1 cellular context compared by ENCODE assay signal in the genomic region with DNA sequence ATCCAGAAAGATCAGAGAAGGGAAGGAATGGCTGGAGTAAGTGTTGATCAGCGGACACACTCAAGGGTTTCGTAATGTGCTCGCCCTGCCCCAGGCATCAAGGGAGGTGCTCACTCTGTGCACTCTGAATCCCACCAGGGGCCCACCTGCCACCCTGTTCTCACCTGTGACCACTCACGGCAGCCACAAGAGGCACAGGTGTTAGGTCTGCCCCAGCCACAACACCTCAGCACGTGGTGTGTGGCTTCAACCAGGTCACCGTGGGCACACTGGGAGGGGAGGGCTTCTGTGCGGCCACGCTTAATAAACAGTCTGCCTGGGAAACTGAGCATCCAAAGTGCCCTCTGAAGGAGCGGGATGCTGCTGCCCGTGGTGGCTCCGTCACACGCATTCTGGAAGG.
TF ChIP-seq lines count a peak whose summit lies in the region.

No MANE protein-coding gene starts in this region.

TF ChIP-seq in K562, 482 proteins besides CTCF, POLR2A, EP300 and RAD21 (continued from another document):
- TF ChIP-seq, protein P1, sequence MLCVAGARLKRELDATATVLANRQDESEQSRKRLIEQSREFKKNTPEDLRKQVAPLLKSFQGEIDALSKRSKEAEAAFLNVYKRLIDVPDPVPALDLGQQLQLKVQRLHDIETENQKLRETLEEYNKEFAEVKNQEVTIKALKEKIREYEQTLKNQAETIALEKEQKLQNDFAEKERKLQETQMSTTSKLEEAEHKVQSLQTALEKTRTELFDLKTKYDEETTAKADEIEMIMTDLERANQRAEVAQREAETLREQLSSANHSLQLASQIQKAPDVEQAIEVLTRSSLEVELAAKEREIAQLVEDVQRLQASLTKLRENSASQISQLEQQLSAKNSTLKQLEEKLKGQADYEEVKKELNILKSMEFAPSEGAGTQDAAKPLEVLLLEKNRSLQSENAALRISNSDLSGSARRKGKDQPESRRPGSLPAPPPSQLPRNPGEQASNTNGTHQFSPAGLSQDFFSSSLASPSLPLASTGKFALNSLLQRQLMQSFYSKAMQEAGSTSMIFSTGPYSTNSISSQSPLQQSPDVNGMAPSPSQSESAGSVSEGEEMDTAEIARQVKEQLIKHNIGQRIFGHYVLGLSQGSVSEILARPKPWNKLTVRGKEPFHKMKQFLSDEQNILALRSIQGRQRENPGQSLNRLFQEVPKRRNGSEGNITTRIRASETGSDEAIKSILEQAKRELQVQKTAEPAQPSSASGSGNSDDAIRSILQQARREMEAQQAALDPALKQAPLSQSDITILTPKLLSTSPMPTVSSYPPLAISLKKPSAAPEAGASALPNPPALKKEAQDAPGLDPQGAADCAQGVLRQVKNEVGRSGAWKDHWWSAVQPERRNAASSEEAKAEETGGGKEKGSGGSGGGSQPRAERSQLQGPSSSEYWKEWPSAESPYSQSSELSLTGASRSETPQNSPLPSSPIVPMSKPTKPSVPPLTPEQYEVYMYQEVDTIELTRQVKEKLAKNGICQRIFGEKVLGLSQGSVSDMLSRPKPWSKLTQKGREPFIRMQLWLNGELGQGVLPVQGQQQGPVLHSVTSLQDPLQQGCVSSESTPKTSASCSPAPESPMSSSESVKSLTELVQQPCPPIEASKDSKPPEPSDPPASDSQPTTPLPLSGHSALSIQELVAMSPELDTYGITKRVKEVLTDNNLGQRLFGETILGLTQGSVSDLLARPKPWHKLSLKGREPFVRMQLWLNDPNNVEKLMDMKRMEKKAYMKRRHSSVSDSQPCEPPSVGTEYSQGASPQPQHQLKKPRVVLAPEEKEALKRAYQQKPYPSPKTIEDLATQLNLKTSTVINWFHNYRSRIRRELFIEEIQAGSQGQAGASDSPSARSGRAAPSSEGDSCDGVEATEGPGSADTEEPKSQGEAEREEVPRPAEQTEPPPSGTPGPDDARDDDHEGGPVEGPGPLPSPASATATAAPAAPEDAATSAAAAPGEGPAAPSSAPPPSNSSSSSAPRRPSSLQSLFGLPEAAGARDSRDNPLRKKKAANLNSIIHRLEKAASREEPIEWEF (CRISPR knock-in tag; IDR thresholded peaks at IDR 0.05): no peak
- TF ChIP-seq DDX20 (tag; IDR thresholded peaks at IDR 0.05; ENCODE audit: low read depth) (no peak), U2AF2 (optimal IDR thresholded peaks at IDR 0.05; ENCODE audit: low read depth, low read length) (no peak), SMAD2 (IDR thresholded peaks at IDR 0.05; ENCODE audit: low read depth, low read length) (no peak), EWSR1 (IDR thresholded peaks at IDR 0.05; ENCODE audit: borderline replicate concordance, low read depth, partially characterized antibody) (no peak), ZNF239 (CRISPR knock-in tag; IDR thresholded peaks at IDR 0.05) (no peak), SRSF3 (IDR thresholded peaks at IDR 0.05; ENCODE audit: insufficient read depth, low read length) (no peak), ZNF583 (CRISPR knock-in tag; IDR thresholded peaks at IDR 0.05) (no peak), SP1 (CRISPR knock-in tag; IDR thresholded peaks at IDR 0.05) (no peak), ZNF3 (CRISPR knock-in tag; IDR thresholded peaks at IDR 0.05) (no peak), RBM22 (IDR thresholded peaks at IDR 0.05; ENCODE audit: low read depth, low read length, poor library complexity, severe bottlenecking) (peak; percentile 61), POLR2G (IDR thresholded peaks at IDR 0.05; ENCODE audit: low read depth, low read length) (peak; percentile 51), THRAP3 (IDR thresholded peaks at IDR 0.05; ENCODE audit: borderline replicate concordance) (no peak), PTTG1 (tag; IDR thresholded peaks at IDR 0.05; ENCODE audit: low read depth) (no peak)
- TF ChIP-seq, protein P2, sequence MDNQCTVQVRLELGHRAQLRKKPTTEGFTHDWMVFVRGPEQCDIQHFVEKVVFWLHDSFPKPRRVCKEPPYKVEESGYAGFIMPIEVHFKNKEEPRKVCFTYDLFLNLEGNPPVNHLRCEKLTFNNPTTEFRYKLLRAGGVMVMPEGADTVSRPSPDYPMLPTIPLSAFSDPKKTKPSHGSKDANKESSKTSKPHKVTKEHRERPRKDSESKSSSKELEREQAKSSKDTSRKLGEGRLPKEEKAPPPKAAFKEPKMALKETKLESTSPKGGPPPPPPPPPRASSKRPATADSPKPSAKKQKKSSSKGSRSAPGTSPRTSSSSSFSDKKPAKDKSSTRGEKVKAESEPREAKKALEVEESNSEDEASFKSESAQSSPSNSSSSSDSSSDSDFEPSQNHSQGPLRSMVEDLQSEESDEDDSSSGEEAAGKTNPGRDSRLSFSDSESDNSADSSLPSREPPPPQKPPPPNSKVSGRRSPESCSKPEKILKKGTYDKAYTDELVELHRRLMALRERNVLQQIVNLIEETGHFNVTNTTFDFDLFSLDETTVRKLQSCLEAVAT (IDR thresholded peaks at IDR 0.05): no peak
